13 cellular contexts compared by ENCODE assay signal in genomic region chr5:177128551-177128976, GRCh38. TPM values are rescaled to one million over a fixed set of nuclear protein-coding genes. Genes with fewer than 3 reads are reported as not detected.
A peak's percentile ranks its signal among the peaks of the same experiment; 100 is the strongest.
DNase-seq lines count a peak whose midpoint lies in the region; ATAC-seq, FAIRE-seq and TF ChIP-seq lines count a peak whose summit lies in the region.
"Had no signal": no experiment of that assay in that cellular context is flagged by ENCODE, and none has a peak within 500 bp of the region (broad histone marks: within the 10 kb centered on the region; RNA-seq: fewer than 3 reads in every experiment).

No MANE protein-coding gene starts in this region.

- H3K79me2 ChIP-seq in SK-N-SH (ENCODE audit: insufficient read depth) (no peaks in the 10 kb centered on the region), K562 (ENCODE audit: control insufficient read depth, insufficient read depth, low read length) (no peaks in the 10 kb centered on the region), PC-9 (ENCODE audit: low read depth) (no peaks in the 10 kb centered on the region)

- H3K9me3 Mint-ChIP-seq in endodermal cell = no peaks in the 10 kb centered on the region
- H3K9me3 Mint-ChIP-seq: immature natural killer cell had no signal

- TF ChIP-seq CTCF in SK-N-SH (IDR thresholded peaks at IDR 0.05) (no peak), K562 (IDR thresholded peaks at IDR 0.05 in 2 of 3, conservative IDR thresholded peaks at IDR 0.05 in 1 of 3; ENCODE audit: insufficient read depth in 2 of 3, low read depth in 1 of 3, low read length in 3 of 3) (no peak), endodermal cell (conservative IDR thresholded peaks at IDR 0.05) (no peak), PC-9 (conservative IDR thresholded peaks at IDR 0.05) (no peak)

- POLR2A ChIA-PET in SK-N-SH (lab: Yijun Ruan, JAX) = no interaction called here
- POLR2A ChIA-PET in K562 (lab: Yijun Ruan, JAX) = interaction anchor here (0.9 to 1.2 kb wide), 2 partner anchors 12 to 251 kb away, joined by 3 to 4 read pairs; no protein-coding TSS in a partner anchor
- POLR2A ChIA-PET in PC-9 (lab: Charles Lee; ENCODE audit: unreplicated experiment) = interaction anchor here (0.6 kb wide), 1 partner anchor 221 kb away, joined by 11 read pairs; no protein-coding TSS in a partner anchor

- 100% methylated on average over 3 of the region's 3 CpGs for WGBS in SK-N-SH (ENCODE audit: low lambda C conversion rate)
- 78% methylated on average over 3 of the region's 3 CpGs for WGBS in K562 (ENCODE audit: insufficient coverage, low coverage, missing lambda C conversion rate)
- 90 to 93% methylated on average over 2 to 3 of the region's 3 CpGs for WGBS in endodermal cell (ENCODE audit: insufficient coverage in 1 of 2, insufficient read length in 1 of 2), 2 experiments

- TF ChIP-seq RAD21 in SK-N-SH (IDR thresholded peaks at IDR 0.05; ENCODE audit: low read length) = no peak
- no peak for TF ChIP-seq RAD21 in K562 (CRISPR knock-in tag; conservative IDR thresholded peaks at IDR 0.05 in 1 of 2, IDR thresholded peaks at IDR 0.05 in 1 of 2)

- peaks cover 3% of the 10 kb centered on the region for H3K27me3 Mint-ChIP-seq in endodermal cell (ENCODE audit: insufficient read depth)

- no peak overlapping the region for H3K9ac ChIP-seq in SK-N-SH
- H3K9ac ChIP-seq in K562 (ENCODE audit: insufficient read depth in 1 of 2, low read depth in 2 of 2, low read length in 2 of 2) = no peak overlapping the region; a peak in 1 of 4 replicates
- H3K9ac ChIP-seq in endodermal cell (ENCODE audit: extremely low read depth, low read length, poor library complexity, severe bottlenecking) = no peak overlapping the region

- no peak overlapping the region for H3K4me2 ChIP-seq in SK-N-SH
- no peak overlapping the region for H3K4me2 ChIP-seq in K562 (ENCODE audit: insufficient read depth, low read length)
- H3K4me2 ChIP-seq in PC-9 = no peak overlapping the region

- H2AFZ ChIP-seq in SK-N-SH (ENCODE audit: low read depth) (peak overlapping the region; percentile 39), K562 (ENCODE audit: low read depth, low read length) (0 out of 2 replicates have a peak overlapping the region, but pooled peaks have one; percentile 50), PC-9 (no peak overlapping the region)

- ATAC-seq in SK-N-SH treated with all-trans-retinoic acid at 6 μM for 48 hours = no peak
- ATAC-seq in K562 = no peak
- ATAC-seq: Panc1 had no signal

- DNase-seq in SK-N-SH = no peak
- peak; percentile 90 for DNase-seq in MG63
- no peak for DNase-seq in K562 (ENCODE audit: extremely low read depth in 1 of 4, low spot score in 3 of 4)
- peak; percentile 76 for DNase-seq in posterior vena cava (ENCODE audit: low spot score)
- DNase-seq in NOMO-1 treated with dmso at 0.1 percent for 144 hours (lab: John Stamatoyannopoulos, UW; ENCODE audit: unreplicated experiment) = no peak
- DNase-seq in endodermal cell = no peak
- no peak for DNase-seq in PC-9
- DNase-seq: immature natural killer cell, occipital lobe, transverse colon had no signal

- H3F3A ChIP-seq in SK-N-SH (replicated peaks; ENCODE audit: insufficient read depth) (peaks cover 4% of the 10 kb centered on the region), PC-9 (ENCODE audit: insufficient read depth, low read depth) (peaks cover 15% of the 10 kb centered on the region)

- H3K9me2 ChIP-seq in SK-N-SH (no peaks in the 10 kb centered on the region), PC-9 (ENCODE audit: insufficient read depth) (no peaks in the 10 kb centered on the region)

- no peak for TF ChIP-seq POLR2A in K562 (conservative IDR thresholded peaks at IDR 0.05)

- H3K27ac ChIP-seq in SK-N-SH (ENCODE audit: low read depth in 2 of 2, low read length in 1 of 2) = no peak overlapping the region
- no peak overlapping the region for H3K27ac ChIP-seq in K562 (ENCODE audit: extremely low read depth, low read depth, low read length)
- H3K27ac ChIP-seq in endodermal cell (ENCODE audit: low read depth, low read length) = no peak overlapping the region
- H3K27ac ChIP-seq in PC-9 = no peak overlapping the region
- H3K27ac ChIP-seq: 22Rv1, transverse colon had no signal

- in situ Hi-C loops in K562 (cut with MboI) = no loop called here

- H3K36me3 ChIP-seq in SK-N-SH (replicated peaks in 1 of 2; ENCODE audit: control insufficient read depth in 1 of 2, insufficient read depth in 2 of 2, low read length in 1 of 2) (no peaks in the 10 kb centered on the region), MG63 (no peaks in the 10 kb centered on the region), K562 (ENCODE audit: control insufficient read depth, insufficient read depth, low read length) (no peaks in the 10 kb centered on the region), endodermal cell (ENCODE audit: control insufficient read depth, insufficient read depth, low read length) (no peaks in the 10 kb centered on the region), PC-9 (ENCODE audit: low read depth) (no peaks in the 10 kb centered on the region)
- H3K36me3 ChIP-seq: transverse colon had no signal

- H4K20me1 ChIP-seq in SK-N-SH (ENCODE audit: insufficient read depth) (no peaks in the 10 kb centered on the region), K562 (replicated peaks; ENCODE audit: control insufficient read depth, insufficient read depth, low read length) (no peaks in the 10 kb centered on the region; the same call in 1 of the 2 replicates), PC-9 (ENCODE audit: insufficient read depth) (no peaks in the 10 kb centered on the region)

- H3K4me1 ChIP-seq in SK-N-SH (ENCODE audit: control insufficient read depth in 1 of 2, insufficient read depth in 2 of 2, low read depth in 1 of 2, low read length in 1 of 2) (peaks cover 0 to 9% of the 10 kb centered on the region in 2 experiments; a peak in 1 of 4 replicates), K562 (replicated peaks in 1 of 2; ENCODE audit: control insufficient read depth in 2 of 2, insufficient read depth in 2 of 2, low read length in 2 of 2) (peaks cover 11 to 19% of the 10 kb centered on the region in 2 experiments; a peak in 4 of 5 replicates), endodermal cell (ENCODE audit: control insufficient read depth, insufficient read depth, low read length) (no peaks in the 10 kb centered on the region), PC-9 (replicated peaks; ENCODE audit: insufficient read depth) (no peaks in the 10 kb centered on the region)

- H3K9me3 ChIP-seq in SK-N-SH (no peaks in the 10 kb centered on the region), MG63 (no peaks in the 10 kb centered on the region), K562 (replicated peaks; ENCODE audit: control insufficient read depth, insufficient read depth, low read depth, low read length) (no peaks in the 10 kb centered on the region), endodermal cell (ENCODE audit: control insufficient read depth, low read length) (no peaks in the 10 kb centered on the region), PC-9 (ENCODE audit: insufficient read depth, low read depth) (no peaks in the 10 kb centered on the region)
- H3K9me3 ChIP-seq: transverse colon had no signal

- H3K4me3 Mint-ChIP-seq in endodermal cell = no peak overlapping the region
- H3K4me3 Mint-ChIP-seq: immature natural killer cell had no signal

- no peak overlapping the region for H3K27ac Mint-ChIP-seq in endodermal cell

- no peaks in the 10 kb centered on the region for H3K9me1 ChIP-seq in K562 (ENCODE audit: control insufficient read depth, insufficient read depth, low read length)

- intact Hi-C loops in K562 (cut with micrococcal nuclease) = no loop called here
- intact Hi-C loops in posterior vena cava (cut with DNase I) = no loop called here
- intact Hi-C loops in PC-9 (cut with micrococcal nuclease; ENCODE audit: unreplicated experiment) = no loop called here

- H3K27me3 ChIP-seq in SK-N-SH (ENCODE audit: insufficient read depth) = no peaks in the 10 kb centered on the region
- H3K27me3 ChIP-seq in MG63 = no peaks in the 10 kb centered on the region
- no peaks in the 10 kb centered on the region for H3K27me3 ChIP-seq in K562 (ENCODE audit: control insufficient read depth in 2 of 2, insufficient read depth in 2 of 2, low read length in 2 of 2)
- H3K27me3 ChIP-seq in endodermal cell (ENCODE audit: control insufficient read depth, insufficient read depth, low read length, poor library complexity, severe bottlenecking) = no peaks in the 10 kb centered on the region
- no peaks in the 10 kb centered on the region for H3K27me3 ChIP-seq in PC-9 (ENCODE audit: insufficient read depth, low read depth)
- H3K27me3 ChIP-seq: transverse colon had no signal

- no peak for FAIRE-seq in K562 (lab: Jason Lieb, UNC)

- H3K4me1 Mint-ChIP-seq in endodermal cell = peaks cover 17% of the 10 kb centered on the region

- no peak for TF ChIP-seq EP300 in SK-N-SH (IDR thresholded peaks at IDR 0.05; ENCODE audit: borderline replicate concordance in 1 of 2, low read depth in 1 of 2, low read length in 1 of 2)
- no peak for TF ChIP-seq EP300 in K562 (IDR thresholded peaks at IDR 0.05; ENCODE audit: low read length)

- H3K4me3 ChIP-seq in SK-N-SH (ENCODE audit: low read depth in 2 of 2, low read length in 1 of 2) = no peak overlapping the region
- no peak overlapping the region for H3K4me3 ChIP-seq in MG63
- H3K4me3 ChIP-seq in K562 = no peak overlapping the region
- H3K4me3 ChIP-seq in endodermal cell (ENCODE audit: low read length) = no peak overlapping the region
- no peak overlapping the region for H3K4me3 ChIP-seq in PC-9
- H3K4me3 ChIP-seq: transverse colon had no signal

- CTCF ChIA-PET in SK-N-SH (lab: Yijun Ruan, JAX) (interaction anchor here (1.2 to 3.3 kb wide), 3 partner anchors 14 to 276 kb away, joined by 3 to 20 read pairs (median 4); no protein-coding TSS in a partner anchor), K562 (lab: Yijun Ruan, JAX; ENCODE audit: low intra/inter-chr PET ratio) (no interaction called here), PC-9 (lab: Charles Lee) (no interaction called here)

- H3K36me3 Mint-ChIP-seq in endodermal cell (ENCODE audit: low read depth) = no peaks in the 10 kb centered on the region
- H3K36me3 Mint-ChIP-seq: immature natural killer cell had no signal

- no TSS peak for BruUV-seq in K562 (replicated peaks; lab: Mats Ljungman, UMichigan)
- BruUV-seq in PC-9 (replicated peaks; lab: Mats Ljungman, UMichigan) = no TSS peak

RNA-seq across cellular contexts. Expression of gene NSD1, which starts 5.0 kb away (rescaled TPM):
- 6.7 and 9.0 TPM in 2 replicates for polyA plus RNA-seq in SK-N-SH (2012; rRNA removed)
- 6.6 and 7.0 TPM in 2 replicates for polyA plus RNA-seq in SK-N-SH (2012; cell fraction: cytosol; rRNA removed)
- polyA plus RNA-seq in SK-N-SH (2012; cell fraction: nucleus; rRNA removed) = 9.5 and 14.4 TPM in 2 replicates
- total RNA-seq in MG63 (2014; rRNA removed; shearing (Covaris generic); ENCODE audit: low replicate concordance) = 30.9 and 43.8 TPM in 2 replicates
- total RNA-seq in K562 (2011; cell fraction: chromatin; rRNA removed; ENCODE audit: low replicate concordance) = 86.2 and 191 TPM in 2 replicates
- total RNA-seq in K562 (2011; cell fraction: nucleolus; rRNA removed) = 42.7 and 55.9 TPM in 2 replicates
- total RNA-seq in K562 (2011; cell fraction: nucleoplasm; rRNA removed) = 72.0 and 78.1 TPM in 2 replicates
- total RNA-seq in K562 (2014; rRNA removed) = 27.7 and 29.5 TPM in 2 replicates
- 36.7 and 45.4 TPM in 2 replicates for total RNA-seq in K562 (2014; rRNA removed; fragmentation: Illumina TruSeq; extraction: Trizol)
- total RNA-seq in K562 (2015; rRNA removed; fragmentation: Illumina TruSeq; extraction: Trizol) = 39.1 TPM in 2 replicates
- 51.0 and 54.3 TPM in 2 replicates for total RNA-seq in K562 (2021)
- polyA plus RNA-seq in K562 (2011; rRNA removed) = 13.9 and 15.7 TPM in 2 replicates
- 8.4 and 10.3 TPM in 2 replicates for polyA plus RNA-seq in K562 (2011; cell fraction: cytosol; rRNA removed)
- 19.7 and 21.4 TPM in 2 replicates for polyA plus RNA-seq in K562 (2011; cell fraction: nucleus; rRNA removed)
- polyA plus RNA-seq in K562 (2012) = 16.7 and 20.4 TPM in 2 replicates
- 20.9 and 24.7 TPM in 2 replicates for polyA plus RNA-seq in K562 (2014; fragmentation: Illumina TruSeq; extraction: Trizol)
- polyA plus RNA-seq in K562 (2014; fragmentation: Nextera tagmentation; extraction: Ambion mirVana) = 1 to 10 TPM; 3.8 to 5.5 TPM
- 12.4 and 15.8 TPM in 2 replicates for polyA plus RNA-seq in K562 (2014; rRNA removed)
- 50.9 and 58.5 TPM in 2 replicates for polyA minus RNA-seq in K562 (2011; rRNA and poly(A)+ RNA removed)
- 27.5 and 32.6 TPM in 2 replicates for polyA minus RNA-seq in K562 (2011; cell fraction: cytosol; rRNA and poly(A)+ RNA removed)
- polyA minus RNA-seq in K562 (2011; cell fraction: nucleus; rRNA and poly(A)+ RNA removed) = 31.2 and 53.8 TPM in 2 replicates
- total RNA-seq in posterior vena cava = 10 to 100 TPM; 60.5 to 67.6 TPM
- 100 to 1,000 TPM; 150 to 190 TPM for total RNA-seq in endodermal cell
- polyA plus RNA-seq in endodermal cell (2013, experiment 1 of 2) = 36.0 TPM
- polyA plus RNA-seq in endodermal cell (2013, experiment 2 of 2) = 38.8 TPM
- 60.9 and 62.2 TPM in 2 replicates for total RNA-seq in PC-9 (2021)

RNA-seq across cellular contexts. Expression of gene FGFR4, which starts 41.8 kb away (rescaled TPM):
- 4.4 and 5.6 TPM in 2 replicates for polyA plus RNA-seq in SK-N-SH (2012; rRNA removed)
- 1.8 and 2.8 TPM in 2 replicates for polyA plus RNA-seq in SK-N-SH (2012; cell fraction: cytosol; rRNA removed)
- polyA plus RNA-seq in SK-N-SH (2012; cell fraction: nucleus; rRNA removed) = 10.5 and 11.3 TPM in 2 replicates
- 51.3 and 96.6 TPM in 2 replicates for total RNA-seq in MG63 (2014; rRNA removed; shearing (Covaris generic); ENCODE audit: low replicate concordance)
- total RNA-seq in K562 (2011; cell fraction: chromatin; rRNA removed; ENCODE audit: low replicate concordance) = 41.6 and 132 TPM in 2 replicates
- total RNA-seq in K562 (2011; cell fraction: nucleolus; rRNA removed) = 128 and 136 TPM in 2 replicates
- total RNA-seq in K562 (2011; cell fraction: nucleoplasm; rRNA removed) = 69.4 and 76.7 TPM in 2 replicates
- 19.1 and 25.8 TPM in 2 replicates for total RNA-seq in K562 (2014; rRNA removed)
- total RNA-seq in K562 (2014; rRNA removed; fragmentation: Illumina TruSeq; extraction: Trizol) = 2.5 and 5.2 TPM in 2 replicates
- total RNA-seq in K562 (2015; rRNA removed; fragmentation: Illumina TruSeq; extraction: Trizol) = 7.5 and 7.8 TPM in 2 replicates
- total RNA-seq in K562 (2021) = 32.2 and 35.4 TPM in 2 replicates
- polyA plus RNA-seq in K562 (2011; rRNA removed) = 14.8 and 21.0 TPM in 2 replicates
- 21.8 and 41.8 TPM in 2 replicates for polyA plus RNA-seq in K562 (2011; cell fraction: cytosol; rRNA removed)
- polyA plus RNA-seq in K562 (2011; cell fraction: nucleus; rRNA removed) = 77.2 and 115 TPM in 2 replicates
- 11.4 and 14.2 TPM in 2 replicates for polyA plus RNA-seq in K562 (2012)
- 7.0 and 15.9 TPM in 2 replicates for polyA plus RNA-seq in K562 (2014; fragmentation: Illumina TruSeq; extraction: Trizol)
- polyA plus RNA-seq in K562 (2014; fragmentation: Nextera tagmentation; extraction: Ambion mirVana) = under 1 TPM; 0.76 to 0.89 TPM
- 17.9 and 24.9 TPM in 2 replicates for polyA plus RNA-seq in K562 (2014; rRNA removed)
- polyA minus RNA-seq in K562 (2011; rRNA and poly(A)+ RNA removed) = 7.1 and 8.8 TPM in 2 replicates
- polyA minus RNA-seq in K562 (2011; cell fraction: cytosol; rRNA and poly(A)+ RNA removed) = 19.2 and 19.8 TPM in 2 replicates
- polyA minus RNA-seq in K562 (2011; cell fraction: nucleus; rRNA and poly(A)+ RNA removed) = 29.4 and 31.4 TPM in 2 replicates
- total RNA-seq in posterior vena cava = 1 to 10 TPM; 1.0 to 1.5 TPM
- 100 to 1,000 TPM; 123 to 131 TPM for total RNA-seq in endodermal cell
- polyA plus RNA-seq in endodermal cell (2013, experiment 1 of 2) = 26.6 TPM
- polyA plus RNA-seq in endodermal cell (2013, experiment 2 of 2) = 22.8 TPM
- 14.7 and 16.7 TPM in 2 replicates for total RNA-seq in PC-9 (2021)
- polyA plus RNA-seq: immature natural killer cell had no signal

Comparison
In these comparisons a context has a peak if more than half of its experiments do, and no peak if none do; other contexts are left out.
1. DNase-seq: peak in MG63 (single experiment) and posterior vena cava (single experiment); none in SK-N-SH (single experiment), K562 (0 of 4), NOMO-1 treated with dmso at 0.1 percent for 144 hours (single experiment), endodermal cell (single experiment) and PC-9 (0 of 2).